Comparison of ENCODE assay signal across 27 cellular contexts in genomic region chrX:84182521-84182920, GRCh38. TPM values are rescaled to one million over a fixed set of nuclear protein-coding genes. Genes with fewer than 3 reads are reported as not detected.
DNase-seq lines count a peak whose midpoint lies in the region; ATAC-seq, FAIRE-seq and TF ChIP-seq lines count a peak whose summit lies in the region.
"Had no signal": no experiment of that assay in that cellular context is flagged by ENCODE, and none has a peak within 500 bp of the region (broad histone marks: within the 10 kb centered on the region; RNA-seq: fewer than 3 reads in every experiment).

No MANE protein-coding gene starts in this region.

- H3K27ac ChIP-seq in thyroid gland: peak overlapping the region; percentile 61 to 66 (median 61)
- H3K27ac ChIP-seq: BLaER1 had no signal

- TF ChIP-seq POLR2A in GM12892 (IDR thresholded peaks at IDR 0.05; ENCODE audit: low read depth, low read length) (no peak), thyroid gland (IDR thresholded peaks at IDR 0.05) (no peak)

- FAIRE-seq in GM12892 (lab: Jason Lieb, UNC) (peak; percentile 24), colon (lab: Jason Lieb, UNC) (peak; percentile 68)
- FAIRE-seq: A204.1 had no signal

- H3K4me3 ChIP-seq in thyroid gland (replicated peaks in 1 of 3): no peak overlapping the region
- H3K4me3 ChIP-seq: BLaER1, GM23338, HAP-1 had no signal

- 40 to 51% methylated on average over 2 of the region's 2 CpGs for WGBS in thyroid gland, 2 donors

- ATAC-seq in left ventricle myocardium superior (no peak), GM21528 (IDR thresholded peaks at IDR 0.05; ENCODE audit: low FRiP score, unreplicated experiment) (no peak)
- ATAC-seq: GM23338, PC-3 had no signal

- no peaks in the 10 kb centered on the region for H3K4me1 ChIP-seq in thyroid gland
- H3K4me1 ChIP-seq: BLaER1 had no signal

- H3K27me3 ChIP-seq in thyroid gland: no peaks in the 10 kb centered on the region

- no peaks in the 10 kb centered on the region for H3K9me3 ChIP-seq in thyroid gland
- H3K9me3 ChIP-seq: HAP-1, SK-N-SH had no signal

- intact Hi-C loops in thyroid gland (cut with DNase I) (no loop called here), left ventricle myocardium superior (cut with micrococcal nuclease) (no loop called here)

- DNase-seq in GM12892 (ENCODE audit: insufficient read length) (no peak), left kidney (ENCODE audit: low read depth, low spot score) (peak; percentile 1), thyroid gland (peak; percentile 60 to 61), left ventricle myocardium superior (no peak), NCI-H446 (lab: John Stamatoyannopoulos, UW) (no peak)
- DNase-seq: CD4-positive, CD25-positive, alpha-beta regulatory T cell; DMS153; DND-41; HFFc6; IMR-90; KG1; MM.1S; NCI-H1417; NCI-H187 treated with DMSO at 0.1 percent for 48 hours; NCI-H2171 treated with DMSO at 0.1 percent for 48 hours; NCI-H345; NCI-H524; NCI-H82; NK-92 treated with Interleukin-12 subunit alpha and Interleukin-12 subunit beta, amount 100 ng/mL, for 24 hours; PC-3; SK-N-SH had no signal

- no peak for TF ChIP-seq CTCF in thyroid gland (IDR thresholded peaks at IDR 0.05)

- H3K36me3 ChIP-seq in thyroid gland: no peaks in the 10 kb centered on the region
- H3K36me3 ChIP-seq: BLaER1, HAP-1 had no signal

RNA-seq across cellular contexts. Expression of gene RPS6KA6, which starts 5.5 kb away (rescaled TPM):
- polyA plus RNA-seq in GM12892 (2012; ENCODE audit: missing spikeins): 0.91 TPM
- total RNA-seq in thyroid gland: 10 to 100 TPM; 14.6 to 24.0 (median 23.0) TPM
- 0.37 TPM for total RNA-seq in left ventricle myocardium superior

Comparison
In these comparisons a context has a peak if more than half of its experiments do, and no peak if none do; other contexts are left out.
1. DNase-seq: peak in left kidney (single experiment) and thyroid gland (2 of 2); none in GM12892 (single experiment), left ventricle myocardium superior (single experiment) and NCI-H446 (0 of 2).
2. RNA of gene RPS6KA6, which starts 5.5 kb away (total RNA-seq): 14.6 to 24.0 TPM in thyroid gland; 0.37 TPM in left ventricle myocardium superior (single experiment); every median in the first group is over 10 times any median in the second.